In the genomic region with DNA sequence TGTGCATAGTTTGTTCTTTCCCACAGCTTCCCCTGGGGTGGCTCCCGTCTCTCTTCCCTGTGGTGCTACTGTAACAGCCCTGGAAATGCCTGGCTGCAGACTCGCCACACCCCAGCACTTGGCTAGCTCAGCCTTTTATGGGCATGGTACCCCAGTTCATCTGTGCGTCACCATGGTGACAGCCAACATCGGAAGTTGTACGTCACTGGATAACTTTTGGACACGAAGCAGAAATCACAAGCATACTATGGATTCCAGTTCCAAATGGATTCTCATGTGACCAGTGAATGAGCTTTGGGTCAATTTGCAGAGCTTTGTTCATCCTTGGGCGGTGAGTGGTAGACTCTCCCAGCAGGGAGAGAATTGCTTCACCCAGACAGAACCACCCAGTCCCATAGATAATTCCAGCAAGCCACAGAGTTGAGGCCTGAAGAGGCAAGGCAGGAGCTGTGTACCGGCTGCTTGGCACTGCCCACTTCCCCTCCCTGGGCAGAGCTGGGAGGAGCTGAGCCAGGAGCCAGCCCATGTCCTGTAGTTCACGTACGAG, we compare ENCODE assay signal across 12 cellular contexts. TPM values are rescaled to one million over a fixed set of nuclear protein-coding genes. Genes with fewer than 3 reads are reported as not detected.
DNase-seq lines count a peak whose midpoint lies in the region; ATAC-seq and TF ChIP-seq lines count a peak whose summit lies in the region.
"Had no signal": no experiment of that assay in that cellular context is flagged by ENCODE, and none has a peak within 500 bp of the region (broad histone marks: within the 10 kb centered on the region; RNA-seq: fewer than 3 reads in every experiment).

No MANE protein-coding gene starts in this region.

- intact Hi-C loops in esophagus muscularis mucosa (cut with DNase I), result no loop called here

- H3K27me3 Mint-ChIP-seq in mesothelial cell of epicardium (ENCODE audit: low read depth), result no peaks in the 10 kb centered on the region

- no peak for DNase-seq in Peyer's patch
- no peak for DNase-seq in esophagus muscularis mucosa (ENCODE audit: extremely low spot score)
- DNase-seq in mesothelial cell of epicardium (ENCODE audit: low spot score in 2 of 2, unreplicated experiment in 2 of 2), result no peak
- DNase-seq in suprapubic skin (ENCODE audit: low spot score in 2 of 2), result peak in 1 of 2 donors; percentile 85
- DNase-seq: activated CD4-positive, alpha-beta memory T cell treated with anti-CD3 and anti-CD28 coated beads for 36 hours; NCI-H2081 treated with DMSO at 0.1 percent for 48 hours; stimulated activated CD4-positive, alpha-beta T cell treated with anti-CD3 and anti-CD28 coated beads, Interleukin-4, amount 100 ng/mL, for 4 hours had no signal

- no peak overlapping the region for H3K4me3 Mint-ChIP-seq in mesothelial cell of epicardium
- H3K4me3 Mint-ChIP-seq: activated CD4-positive, alpha-beta memory T cell treated with anti-CD3 and anti-CD28 coated beads for 36 hours had no signal

- peak overlapping the region in 3 of 4 donors; percentile 2 to 77 (median 77) for H3K27ac ChIP-seq in Peyer's patch
- peak overlapping the region; percentile 83 to 93 (median 88) for H3K27ac ChIP-seq in esophagus muscularis mucosa (replicated peaks in 1 of 4)
- peak overlapping the region; percentile 48 for H3K27ac ChIP-seq in suprapubic skin

- H3K4me1 ChIP-seq in Peyer's patch, result peaks cover 0 to 14% (median 0%) of the 10 kb centered on the region in 4 donors
- peaks cover 41 to 79% (median 78%) of the 10 kb centered on the region in 4 donors for H3K4me1 ChIP-seq in esophagus muscularis mucosa
- H3K4me1 ChIP-seq in suprapubic skin, result peaks cover 14% of the 10 kb centered on the region
- H3K4me1 ChIP-seq: breast epithelium had no signal

- H3K4me3 ChIP-seq in Peyer's patch (no peak overlapping the region), esophagus muscularis mucosa (no peak overlapping the region), suprapubic skin (no peak overlapping the region)
- H3K4me3 ChIP-seq: breast epithelium had no signal

- WGBS in esophagus muscularis mucosa, result 39% methylated on average over 9 of the region's 10 CpGs
- 54% methylated on average over 10 of the region's 10 CpGs for WGBS in suprapubic skin

- no peak for TF ChIP-seq CTCF in Peyer's patch (IDR thresholded peaks at IDR 0.05)
- TF ChIP-seq CTCF in esophagus muscularis mucosa (IDR thresholded peaks at IDR 0.05), result no peak
- TF ChIP-seq CTCF in mesothelial cell of epicardium (IDR thresholded peaks at IDR 0.05; ENCODE audit: unreplicated experiment), result no peak
- TF ChIP-seq CTCF in suprapubic skin (IDR thresholded peaks at IDR 0.05), result no peak

- ATAC-seq in GM21723 (IDR thresholded peaks at IDR 0.05; ENCODE audit: unreplicated experiment) (no peak), GM19395 (IDR thresholded peaks at IDR 0.05; ENCODE audit: unreplicated experiment) (no peak), HG03108 (IDR thresholded peaks at IDR 0.05; ENCODE audit: unreplicated experiment) (no peak), HG03565 (IDR thresholded peaks at IDR 0.05; ENCODE audit: unreplicated experiment) (no peak)

- H3K9me3 Mint-ChIP-seq in mesothelial cell of epicardium, result no peaks in the 10 kb centered on the region
- H3K9me3 Mint-ChIP-seq: activated CD4-positive, alpha-beta memory T cell treated with anti-CD3 and anti-CD28 coated beads for 36 hours had no signal

- no peaks in the 10 kb centered on the region for H3K9me3 ChIP-seq in Peyer's patch
- H3K9me3 ChIP-seq in esophagus muscularis mucosa, result no peaks in the 10 kb centered on the region
- no peaks in the 10 kb centered on the region for H3K9me3 ChIP-seq in suprapubic skin
- H3K9me3 ChIP-seq: breast epithelium had no signal

- peaks cover 0 to 6% (median 0%) of the 10 kb centered on the region in 3 donors for H3K36me3 ChIP-seq in Peyer's patch
- peaks cover 0 to 37% (median 13%) of the 10 kb centered on the region in 4 donors for H3K36me3 ChIP-seq in esophagus muscularis mucosa
- no peaks in the 10 kb centered on the region for H3K36me3 ChIP-seq in suprapubic skin
- H3K36me3 ChIP-seq: breast epithelium had no signal

- H3K27ac Mint-ChIP-seq in mesothelial cell of epicardium, result peak overlapping the region; percentile 65
- H3K27ac Mint-ChIP-seq: activated CD4-positive, alpha-beta memory T cell treated with anti-CD3 and anti-CD28 coated beads for 36 hours had no signal

- TF ChIP-seq EP300 in esophagus muscularis mucosa (IDR thresholded peaks at IDR 0.05) (peak; percentile 61), suprapubic skin (IDR thresholded peaks at IDR 0.05) (peak; percentile 83)

- peaks cover 6% of the 10 kb centered on the region for H3K36me3 Mint-ChIP-seq in mesothelial cell of epicardium
- H3K36me3 Mint-ChIP-seq: activated CD4-positive, alpha-beta memory T cell treated with anti-CD3 and anti-CD28 coated beads for 36 hours had no signal

- peaks cover 22% of the 10 kb centered on the region for H3K4me1 Mint-ChIP-seq in mesothelial cell of epicardium

- TF ChIP-seq POLR2A in Peyer's patch (IDR thresholded peaks at IDR 0.05) (no peak), esophagus muscularis mucosa (IDR thresholded peaks at IDR 0.05; ENCODE audit: low read depth) (no peak), suprapubic skin (IDR thresholded peaks at IDR 0.05) (no peak)

- no peaks in the 10 kb centered on the region for H3K27me3 ChIP-seq in Peyer's patch
- H3K27me3 ChIP-seq in esophagus muscularis mucosa, result no peaks in the 10 kb centered on the region
- no peaks in the 10 kb centered on the region for H3K27me3 ChIP-seq in suprapubic skin
- H3K27me3 ChIP-seq: breast epithelium had no signal

RNA-seq across cellular contexts. Expression of a gene that starts 54.4 kb away (rescaled TPM):
- total RNA-seq in Peyer's patch, result 100 to 1,000 TPM in 2 of 4 donors, 10 to 100 TPM in 2; 56.6 to 139 (median 89.1) TPM
- total RNA-seq in esophagus muscularis mucosa, result 100 to 1,000 TPM; 419 to 931 (median 555) TPM
- total RNA-seq in mesothelial cell of epicardium, result 432 to 469 TPM (median 449 TPM) in 3 replicates
- 10 to 100 TPM; 43.0 to 72.7 (median 53.5) TPM for total RNA-seq in suprapubic skin
- total RNA-seq: activated CD4-positive, alpha-beta memory T cell treated with anti-CD3 and anti-CD28 coated beads for 36 hours had no signal

RNA-seq across cellular contexts. Expression of a gene that starts 54.5 kb away (rescaled TPM):
- total RNA-seq in Peyer's patch (10 to 100 TPM; 28.0 to 69.3 (median 36.3) TPM), esophagus muscularis mucosa (100 to 1,000 TPM; 328 to 578 (median 405) TPM), mesothelial cell of epicardium (341 to 362 TPM (median 347 TPM) in 3 replicates), suprapubic skin (10 to 100 TPM; 36.7 to 60.8 (median 43.6) TPM)
- total RNA-seq: activated CD4-positive, alpha-beta memory T cell treated with anti-CD3 and anti-CD28 coated beads for 36 hours had no signal
